26 cellular contexts compared by ENCODE assay signal in genomic region chr6:21295846-21296245, GRCh38.
"Had no signal": no experiment of that assay in that cellular context is flagged by ENCODE, and none has a peak within 500 bp of the region (broad histone marks: within the 10 kb centered on the region; RNA-seq: fewer than 3 reads in every experiment).

No MANE protein-coding gene starts in this region.

- H3K4me2 ChIP-seq: KMS-11, SK-N-SH had no signal

- H3K4me3 ChIP-seq: ascending aorta, body of pancreas, SJCRH30 had no signal

- H3K9ac ChIP-seq: KMS-11, SK-N-SH had no signal

- H3K9me3 ChIP-seq: body of pancreas, SJCRH30, SK-N-SH had no signal

- H3K9me3 Mint-ChIP-seq: T-helper 1 cell treated with Interleukin-12 subunit alpha and Interleukin-12 subunit beta and Interleukin-4 antibody, amounts not matched to agents 30 μg/mL and 1 μg/mL, for 36 hours had no signal

- H3K4me3 Mint-ChIP-seq: activated CD8-positive, alpha-beta T cell treated with anti-CD3 and anti-CD28 coated beads, Interleukin-2, amount 10 ng/mL, durations not matched to agents 7 days and 5 days; T-helper 1 cell treated with Interleukin-12 subunit alpha and Interleukin-12 subunit beta and Interleukin-4 antibody, amounts not matched to agents 30 μg/mL and 1 μg/mL, for 36 hours had no signal

- H3K36me3 ChIP-seq: ascending aorta, SJCRH30 had no signal

- DNase-seq: activated CD4-positive, alpha-beta T cell treated with anti-CD3 and anti-CD28 coated beads for 4 hours; activated CD8-positive, alpha-beta memory T cell treated with anti-CD3 and anti-CD28 coated beads, Interleukin-2, amount 50 U/mL, for 48 hours; activated CD8-positive, alpha-beta T cell treated with anti-CD3 and anti-CD28 coated beads, Interleukin-2, amount 10 ng/mL, durations not matched to agents 7 days and 5 days; activated naive CD4-positive, alpha-beta T cell treated with anti-CD3 and anti-CD28 coated beads, Interleukin-2, amount 50 U/mL, for 16 hours; activated T-cell treated with anti-CD3 and anti-CD28 coated beads, Interleukin-2, amount 50 U/mL, for 1 hour; amniotic stem cell; body of pancreas; MV-4-11; NCI-H1092 treated with DMSO at 0.1 percent for 48 hours; NCI-H1417 treated with DMSO at 0.1 percent for 48 hours; NCI-H1694; NCI-H2029; NCI-H345; NCI-H510A; NCI-H69; NK-92 treated with Interleukin-12 subunit alpha and Interleukin-12 subunit beta, amount 100 ng/mL, for 24 hours; OCI-M1; Right ventricle myocardium superior; SJCRH30; SK-N-SH had no signal

- H3K27ac ChIP-seq: ascending aorta, body of pancreas, KMS-11, RWPE1, SJCRH30 had no signal

- H3K9me2 ChIP-seq: SK-N-SH had no signal

- H3K27ac Mint-ChIP-seq: activated CD8-positive, alpha-beta T cell treated with anti-CD3 and anti-CD28 coated beads, Interleukin-2, amount 10 ng/mL, durations not matched to agents 7 days and 5 days; T-helper 1 cell treated with Interleukin-12 subunit alpha and Interleukin-12 subunit beta and Interleukin-4 antibody, amounts not matched to agents 30 μg/mL and 1 μg/mL, for 36 hours had no signal

- H3K27me3 ChIP-seq: ascending aorta, body of pancreas, SJCRH30 had no signal

- ATAC-seq: activated CD4-positive, CD25-positive, alpha-beta regulatory T cell treated with anti-CD3 and anti-CD28 coated beads, Interleukin-2, amount 50 U/mL, for 24 hours; activated CD8-positive, alpha-beta T cell treated with anti-CD3 and anti-CD28 coated beads, Interleukin-2, amount 10 ng/mL, durations not matched to agents 7 days and 5 days; body of pancreas; Panc1 had no signal

- H3K4me1 ChIP-seq: ascending aorta, body of pancreas, SJCRH30 had no signal
